In the genomic region with DNA sequence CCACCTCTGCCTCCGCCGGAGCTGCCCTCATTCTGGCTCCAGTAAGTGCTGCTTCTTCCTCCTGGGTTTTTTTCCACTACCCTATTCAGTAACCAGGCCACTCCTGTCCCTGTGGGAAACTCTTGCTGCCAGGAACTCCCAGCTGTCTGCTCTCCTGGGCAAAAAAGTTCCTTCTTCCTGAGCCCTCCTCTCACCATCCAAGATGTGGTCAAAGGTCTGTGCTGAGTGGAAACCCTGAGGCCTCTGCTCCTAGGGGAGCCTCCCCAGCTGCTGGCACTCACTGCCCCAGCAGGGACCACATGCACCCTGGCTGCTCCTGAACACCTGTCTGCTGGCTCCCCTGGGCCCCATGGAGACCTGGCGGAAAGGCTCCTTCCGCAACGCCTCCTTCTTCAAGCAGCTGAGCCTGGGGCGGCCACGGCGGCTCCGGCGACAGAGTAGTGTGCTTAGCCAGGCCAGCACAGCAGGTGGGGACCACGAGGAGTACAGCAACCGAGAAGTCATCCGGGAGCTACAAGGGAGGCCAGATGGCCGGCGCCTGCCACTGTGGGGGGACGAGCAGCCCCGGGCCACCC, we compare ENCODE assay signal across 9 cellular contexts. TPM values are rescaled to one million over a fixed set of nuclear protein-coding genes. Genes with fewer than 3 reads are reported as not detected.
A peak's percentile ranks its signal among the peaks of the same experiment; 100 is the strongest.
DNase-seq lines count a peak whose midpoint lies in the region; ATAC-seq lines count a peak whose summit lies in the region.
"Had no signal": no experiment of that assay in that cellular context is flagged by ENCODE, and none has a peak within 500 bp of the region (broad histone marks: within the 10 kb centered on the region; RNA-seq: fewer than 3 reads in every experiment).

No MANE protein-coding gene starts in this region.

- no peak overlapping the region for H3K4me3 ChIP-seq in neuronal stem cell (ENCODE audit: low read length in 2 of 2)

- H3K36me3 ChIP-seq in neuronal stem cell (replicated peaks in 1 of 2; ENCODE audit: control insufficient read depth in 2 of 2, insufficient read depth in 2 of 2, low read length in 2 of 2) = peaks cover 16 to 41% of the 10 kb centered on the region in 2 donors

- H3K27me3 ChIP-seq in neuronal stem cell (ENCODE audit: control insufficient read depth in 3 of 3, insufficient read depth in 3 of 3, low read depth in 1 of 3, low read length in 3 of 3) = peaks cover 0 to 4% (median 0%) of the 10 kb centered on the region in 3 experiments

- H3K79me1 ChIP-seq in neuronal stem cell (ENCODE audit: low read depth, low read length) = peaks cover 2% of the 10 kb centered on the region

- no peaks in the 10 kb centered on the region for H3K27me3 Mint-ChIP-seq in central memory CD8-positive, alpha-beta T cell

- H3K27ac ChIP-seq in neuronal stem cell (replicated peaks; ENCODE audit: low read length) = no peak overlapping the region
- H3K27ac ChIP-seq: 22Rv1 had no signal

- no peak overlapping the region for H4K91ac ChIP-seq in neuronal stem cell (ENCODE audit: low read depth, low read length, poor library complexity)

- DNase-seq in DMS53 (lab: John Stamatoyannopoulos, UW) (peak; percentile 74), DMS53 treated with DMSO at 0.1 percent for 48 hours (lab: John Stamatoyannopoulos, UW; ENCODE audit: unreplicated experiment) (no peak), LHCN-M2 (ENCODE audit: low read depth) (peak; percentile 42), neuronal stem cell (ENCODE audit: low spot score) (no peak), NCI-H774 (lab: John Stamatoyannopoulos, UW) (no peak)
- DNase-seq in central memory CD8-positive, alpha-beta T cell (ENCODE audit: low spot score in 2 of 2) = no peak
- DNase-seq in stimulated activated CD8-positive, alpha-beta memory T cell treated with anti-CD3 and anti-CD28 coated beads, Interleukin-4, amount 100 ng/mL, for 48 hours = no peak

- peak overlapping the region; percentile 44 for H3K9ac ChIP-seq in neuronal stem cell (ENCODE audit: low read depth, low read length, poor library complexity)

- H2AFZ ChIP-seq in neuronal stem cell (ENCODE audit: low read length) = no peak overlapping the region

- no peak overlapping the region for H3K4me2 ChIP-seq in neuronal stem cell (ENCODE audit: insufficient read depth, low read length, poor library complexity, severe bottlenecking)

- H2BK12ac ChIP-seq in neuronal stem cell (ENCODE audit: low read length) = no peak overlapping the region

- H3K36me3 Mint-ChIP-seq in central memory CD8-positive, alpha-beta T cell (ENCODE audit: insufficient read depth) = peaks cover 16% of the 10 kb centered on the region

- no peak overlapping the region for H3K4me3 Mint-ChIP-seq in central memory CD8-positive, alpha-beta T cell

- peak overlapping the region; percentile 73 for H3K23ac ChIP-seq in neuronal stem cell (ENCODE audit: low read depth, low read length, poor library complexity)

- peaks cover 0 to 10% of the 10 kb centered on the region in 2 donors for H3K4me1 ChIP-seq in neuronal stem cell (ENCODE audit: control insufficient read depth in 2 of 2, insufficient read depth in 1 of 2, low read depth in 1 of 2, low read length in 2 of 2)

- no peaks in the 10 kb centered on the region for H3K9me3 ChIP-seq in neuronal stem cell (replicated peaks in 1 of 2; ENCODE audit: control insufficient read depth in 2 of 2, insufficient read depth in 1 of 2, low read depth in 1 of 2, low read length in 2 of 2)

- ATAC-seq in central memory CD8-positive, alpha-beta T cell (replicated peaks; ENCODE audit: extremely low read depth, poor library complexity, severe bottlenecking) = no peak
- no peak for ATAC-seq in GM18520 (IDR thresholded peaks at IDR 0.05; ENCODE audit: unreplicated experiment)

- WGBS in neuronal stem cell (ENCODE audit: extremely low coverage in 2 of 2, insufficient read length in 2 of 2, insufficient replicate concordance in 1 of 2), 2 donors = no CpG with 5 or more reads among the region's 17 CpGs

- H3K4ac ChIP-seq in neuronal stem cell (ENCODE audit: low read length) = no peak overlapping the region

- no peak overlapping the region for H3K14ac ChIP-seq in neuronal stem cell (ENCODE audit: low read length)

- H3K9me3 Mint-ChIP-seq in central memory CD8-positive, alpha-beta T cell = no peaks in the 10 kb centered on the region

- no peak overlapping the region for H2AK5ac ChIP-seq in neuronal stem cell (ENCODE audit: low read depth, low read length)

- no peak overlapping the region for H2BK15ac ChIP-seq in neuronal stem cell (ENCODE audit: low read length)

- peaks cover 41% of the 10 kb centered on the region for H3K4me1 Mint-ChIP-seq in central memory CD8-positive, alpha-beta T cell

- H2BK120ac ChIP-seq in neuronal stem cell (ENCODE audit: low read depth, low read length) = no peak overlapping the region

- H2BK5ac ChIP-seq in neuronal stem cell (ENCODE audit: low read length) = peak overlapping the region; percentile 66

- H3K18ac ChIP-seq in neuronal stem cell (ENCODE audit: low read length) = no peak overlapping the region

- H3K27ac Mint-ChIP-seq in central memory CD8-positive, alpha-beta T cell (ENCODE audit: low read depth) = peak overlapping the region; percentile 78

- no peak overlapping the region for H4K8ac ChIP-seq in neuronal stem cell (ENCODE audit: low read depth, low read length)

RNA-seq across cellular contexts. Expression of gene C15orf62, which starts 0.5 kb away (rescaled TPM):
- not detected in 2 replicates for total RNA-seq in LHCN-M2 (2014; rRNA removed)
- 0.46 TPM for polyA plus RNA-seq in LHCN-M2 (2012)
- 0.03 TPM for polyA plus RNA-seq in neuronal stem cell (2013, experiment 1 of 2)
- polyA plus RNA-seq in neuronal stem cell (2013, experiment 2 of 2) = not detected

RNA-seq across cellular contexts. Expression of gene GCHFR, which starts 6.4 kb away (rescaled TPM):
- total RNA-seq in LHCN-M2 (2014; rRNA removed) = 4.2 and 4.7 TPM in 2 replicates
- polyA plus RNA-seq in LHCN-M2 (2012) = 5.9 TPM
- polyA plus RNA-seq in neuronal stem cell (2013, experiment 1 of 2) = 1.4 TPM
- polyA plus RNA-seq in neuronal stem cell (2013, experiment 2 of 2) = 1.7 TPM

RNA-seq across cellular contexts. Expression of gene RMDN3, which starts 15.2 kb away (rescaled TPM):
- 16.1 and 16.7 TPM in 2 replicates for total RNA-seq in LHCN-M2 (2014; rRNA removed)
- 21.4 TPM for polyA plus RNA-seq in LHCN-M2 (2012)
- polyA plus RNA-seq in neuronal stem cell (2013, experiment 1 of 2) = 9.7 TPM
- polyA plus RNA-seq in neuronal stem cell (2013, experiment 2 of 2) = 9.2 TPM

RNA-seq across cellular contexts. Expression of gene ZFYVE19, which starts 36.7 kb away (rescaled TPM):
- total RNA-seq in LHCN-M2 (2014; rRNA removed) = 30.1 and 46.4 TPM in 2 replicates
- polyA plus RNA-seq in LHCN-M2 (2012) = 20.3 TPM
- polyA plus RNA-seq in neuronal stem cell (2013, experiment 1 of 2) = 7.3 TPM
- polyA plus RNA-seq in neuronal stem cell (2013, experiment 2 of 2) = 8.2 TPM

RNA-seq across cellular contexts. Expression of gene DNAJC17, which starts 37.0 kb away (rescaled TPM):
- 37.0 and 44.4 TPM in 2 replicates for total RNA-seq in LHCN-M2 (2014; rRNA removed)
- 44.5 TPM for polyA plus RNA-seq in LHCN-M2 (2012)
- polyA plus RNA-seq in neuronal stem cell (2013, experiment 1 of 2) = 41.3 TPM
- 37.8 TPM for polyA plus RNA-seq in neuronal stem cell (2013, experiment 2 of 2)

Comparison
In these comparisons a context has a peak if more than half of its experiments do, and no peak if none do; other contexts are left out.
1. DNase-seq: peak in DMS53 (single experiment) and LHCN-M2 (single experiment); none in DMS53 treated with DMSO at 0.1 percent for 48 hours (single experiment), central memory CD8-positive, alpha-beta T cell (0 of 2), neuronal stem cell (single experiment), NCI-H774 (single experiment) and stimulated activated CD8-positive, alpha-beta memory T cell treated with anti-CD3 and anti-CD28 coated beads, Interleukin-4, amount 100 ng/mL, for 48 hours (single experiment).